7 cellular contexts compared by ENCODE assay signal in genomic region chr7:5425507-5426225, GRCh38. TPM values are rescaled to one million over a fixed set of nuclear protein-coding genes. Genes with fewer than 3 reads are reported as not detected.
DNase-seq lines count a peak whose midpoint lies in the region; ATAC-seq and TF ChIP-seq lines count a peak whose summit lies in the region.

No MANE protein-coding gene starts in this region.

- no peaks in the 10 kb centered on the region for H3K27me3 ChIP-seq in tibial artery

- H3K4me3 Mint-ChIP-seq in endothelial cell (ENCODE audit: unreplicated experiment) = peak overlapping the region; percentile 99

- H3K27ac Mint-ChIP-seq in endothelial cell (ENCODE audit: unreplicated experiment) = peak overlapping the region; percentile 99

- intact Hi-C loops in tibial artery (cut with DNase I; ENCODE audit: low total_unique reads) = no loop called here

- H3K36me3 ChIP-seq in mesodermal cell (ENCODE audit: control insufficient read depth, insufficient read depth, low read length) (peaks cover 14% of the 10 kb centered on the region), tibial artery (peaks cover 0 to 4% (median 2%) of the 10 kb centered on the region in 3 donors)

- DNase-seq in GF-D8 (lab: John Stamatoyannopoulos, UW) (peak; percentile 65), NCI-H128 (lab: John Stamatoyannopoulos, UW; ENCODE audit: unreplicated experiment) (peak; percentile 76), SW480 (ENCODE audit: low spot score) (peak; percentile 94), endothelial cell (ENCODE audit: low spot score) (peak; percentile 60), tibial artery (peak; percentile 70 to 87)

- H3K9me3 ChIP-seq in mesodermal cell (ENCODE audit: control insufficient read depth, low read length) (no peaks in the 10 kb centered on the region), tibial artery (no peaks in the 10 kb centered on the region)

- H3K27me3 Mint-ChIP-seq in endothelial cell (ENCODE audit: unreplicated experiment) = peaks cover 27% of the 10 kb centered on the region

- peaks cover 5% of the 10 kb centered on the region for H3K4me1 Mint-ChIP-seq in endothelial cell (ENCODE audit: unreplicated experiment)

- H3K9me3 Mint-ChIP-seq in endothelial cell (ENCODE audit: unreplicated experiment) = no peaks in the 10 kb centered on the region

- TF ChIP-seq CTCF in endothelial cell (IDR thresholded peaks at IDR 0.05; ENCODE audit: unreplicated experiment) (no peak), tibial artery (IDR thresholded peaks at IDR 0.05) (peak in 1 of 2 experiments; percentile 6)

- H3K4me1 ChIP-seq in mesodermal cell (ENCODE audit: control insufficient read depth, insufficient read depth, low read length, poor library complexity, severe bottlenecking) = peaks cover 6% of the 10 kb centered on the region
- peaks cover 0 to 24% (median 18%) of the 10 kb centered on the region in 4 donors for H3K4me1 ChIP-seq in tibial artery

- peaks cover 10% of the 10 kb centered on the region for H3K36me3 Mint-ChIP-seq in endothelial cell (ENCODE audit: low read depth, unreplicated experiment)

- WGBS in mesodermal cell (ENCODE audit: insufficient coverage in 2 of 2), 2 experiments = 0 to 1% methylated on average over 20 to 25 of the region's 38 CpGs

- H3K27ac ChIP-seq in mesodermal cell (ENCODE audit: low read depth, low read length, severe bottlenecking) (peak overlapping the region; percentile 99), tibial artery (peak overlapping the region; percentile 98 to 99)

- ATAC-seq in HG02973 (IDR thresholded peaks at IDR 0.05; ENCODE audit: unreplicated experiment) = no peak

- peak overlapping the region; percentile 83 for H3K4me3 ChIP-seq in mesodermal cell (ENCODE audit: extremely low read depth, insufficient read depth, low read length, poor library complexity, severe bottlenecking)
- peak overlapping the region; percentile 90 to 98 for H3K4me3 ChIP-seq in tibial artery

RNA-seq across cellular contexts. Expression of gene TNRC18, which starts 2.0 kb away (rescaled TPM):
- 91.8 TPM for total RNA-seq in endothelial cell (ENCODE audit: unreplicated experiment)
- 37.0 TPM for polyA plus RNA-seq in mesodermal cell (2013, experiment 1 of 2)
- 35.2 TPM for polyA plus RNA-seq in mesodermal cell (2013, experiment 2 of 2)
